In the genomic region with DNA sequence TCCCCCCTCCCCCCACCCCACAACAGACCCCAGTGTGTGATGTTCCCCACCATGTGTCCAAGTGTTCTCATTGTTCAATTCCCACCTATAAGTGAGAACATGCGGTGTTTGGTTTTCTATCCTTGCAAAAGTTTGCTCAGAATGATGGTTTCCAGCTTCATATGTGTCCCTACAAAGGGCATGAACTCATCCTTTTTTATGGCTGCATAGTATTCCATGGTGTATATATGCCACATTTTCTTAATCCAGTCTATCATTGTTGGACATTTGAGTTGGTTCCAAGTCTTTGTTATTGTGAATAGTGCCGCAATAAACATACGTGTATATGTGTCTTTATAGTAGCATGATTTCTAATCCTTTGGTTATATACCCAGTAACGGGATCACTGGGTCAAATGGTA, we compare ENCODE assay signal across 1 cellular context. TPM values are rescaled to one million over a fixed set of nuclear protein-coding genes. Genes with fewer than 3 reads are reported as not detected.
"Had no signal": no experiment of that assay in that cellular context is flagged by ENCODE, and none has a peak within 500 bp of the region (broad histone marks: within the 10 kb centered on the region; RNA-seq: fewer than 3 reads in every experiment).

No MANE protein-coding gene starts in this region.

RNA-seq across cellular contexts. Expression of gene BEX4, which starts 16.2 kb away (rescaled TPM):
- total RNA-seq: OCI-LY7 had no signal
